Comparison of ENCODE assay signal across 35 cellular contexts in the genomic region with DNA sequence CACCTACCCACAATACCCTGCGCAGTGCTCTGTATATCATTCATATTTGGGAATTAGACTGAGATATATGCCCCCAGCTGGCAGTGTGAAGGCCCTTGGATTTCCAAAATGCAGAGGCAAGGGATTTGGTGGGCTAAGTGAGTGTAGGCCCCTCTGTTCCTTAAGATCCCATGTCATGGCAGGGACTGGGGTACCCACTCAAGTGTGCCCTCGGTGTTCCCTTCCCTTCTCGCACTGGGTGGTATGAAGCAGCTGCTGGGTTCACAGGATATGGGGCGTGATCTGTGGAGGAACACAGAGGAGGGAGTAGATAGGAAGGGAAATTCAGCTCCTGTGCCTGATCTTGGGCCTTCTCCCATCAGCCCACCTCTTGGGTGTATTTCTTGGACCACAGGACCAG.
"Had no signal": no experiment of that assay in that cellular context is flagged by ENCODE, and none has a peak within 500 bp of the region (broad histone marks: within the 10 kb centered on the region; RNA-seq: fewer than 3 reads in every experiment).

No MANE protein-coding gene starts in this region.

- H3K9me3 ChIP-seq: adrenal gland, body of pancreas, breast epithelium, Peyer's patch, SJSA1, SK-N-SH had no signal

- DNase-seq: activated CD4-positive, alpha-beta T cell treated with anti-CD3 and anti-CD28 coated beads, Interleukin-2, amount 10 ng/mL, durations not matched to agents 24 days and 14 days; activated CD4-positive, alpha-beta T cell treated with anti-CD3 and anti-CD28 coated beads, Interleukin-2, amount 50 U/mL, for 4 hours; activated gamma-delta T cell treated with Interleukin-2 at 50 U/mL for 16 hours; activated naive CD4-positive, alpha-beta T cell treated with anti-CD3 and anti-CD28 coated beads for 36 hours; activated T-cell treated with anti-CD3 and anti-CD28 coated beads for 4 hours; activated T-cell treated with anti-CD3 and anti-CD28 coated beads, Interleukin-2, amount 50 U/mL, for 4 hours; body of pancreas; caudate nucleus; MM.1S; NCI-H1092 treated with DMSO at 0.1 percent for 48 hours; NCI-H1417; NCI-H146; NCI-H187; NCI-H2029 treated with DMSO at 0.1 percent for 48 hours; NCI-H2107; NCI-H2171; NCI-H510A; NCI-H526; NCI-H748 treated with DMSO at 0.1 percent for 48 hours; NK-92 treated with Interleukin-12 subunit alpha and Interleukin-12 subunit beta, amount 100 ng/mL, for 24 hours; PC-3; RPMI8226; SHP77 treated with DMSO at 0.1 percent for 48 hours; SK-N-SH had no signal

- H3K27ac ChIP-seq: adrenal gland, body of pancreas, breast epithelium, KMS-11, Peyer's patch, SJSA1 had no signal

- H3K27ac Mint-ChIP-seq: activated CD4-positive, alpha-beta T cell treated with anti-CD3 and anti-CD28 coated beads, Interleukin-2, amount 10 ng/mL, durations not matched to agents 24 days and 14 days; activated naive CD4-positive, alpha-beta T cell treated with anti-CD3 and anti-CD28 coated beads for 36 hours; activated T-helper 1 cell treated with anti-CD3 and anti-CD28 coated beads, Interleukin-12 subunit alpha, Interleukin-12 subunit beta, Interleukin-2, Interleukin-4 antibody, amounts not matched to agents 30 ng/mL and 10 ng/mL and 1 ng/mL, durations not matched to agents 14 hours and 24 hours and 36 hours; T-helper 1 cell treated with Interleukin-12 subunit alpha and Interleukin-12 subunit beta and Interleukin-4 antibody, amounts not matched to agents 30 μg/mL and 1 μg/mL, for 36 hours; T-helper 2 cell treated with Interferon-gamma antibody and Interleukin-4, amounts not matched to agents 5 μg/mL and 100 μg/mL, for 36 hours had no signal

- FAIRE-seq: astrocyte, TTC549 had no signal

- H3K36me3 Mint-ChIP-seq: activated naive CD4-positive, alpha-beta T cell treated with anti-CD3 and anti-CD28 coated beads, Interleukin-2, amount 50 U/mL, for 72 hours had no signal

- H3K4me1 Mint-ChIP-seq: activated CD4-positive, alpha-beta T cell treated with anti-CD3 and anti-CD28 coated beads, Interleukin-2, amount 10 ng/mL, durations not matched to agents 24 days and 14 days had no signal

- H3K4me3 ChIP-seq: adrenal gland, body of pancreas, breast epithelium, Peyer's patch, SJSA1 had no signal

- H3K4me3 Mint-ChIP-seq: activated CD4-positive, alpha-beta T cell treated with anti-CD3 and anti-CD28 coated beads, Interleukin-2, amount 10 ng/mL, durations not matched to agents 24 days and 14 days; activated naive CD4-positive, alpha-beta T cell treated with anti-CD3 and anti-CD28 coated beads for 36 hours; activated T-cell treated with anti-CD3 and anti-CD28 coated beads, Interleukin-2, amount 50 U/mL, for 4 hours; activated T-helper 1 cell treated with anti-CD3 and anti-CD28 coated beads, Interleukin-12 subunit alpha, Interleukin-12 subunit beta, Interleukin-2, Interleukin-4 antibody, amounts not matched to agents 30 ng/mL and 10 ng/mL and 1 ng/mL, durations not matched to agents 14 hours and 24 hours and 36 hours; T-helper 1 cell treated with Interleukin-12 subunit alpha and Interleukin-12 subunit beta and Interleukin-4 antibody, amounts not matched to agents 30 μg/mL and 1 μg/mL, for 36 hours; T-helper 2 cell treated with Interferon-gamma antibody and Interleukin-4, amounts not matched to agents 5 μg/mL and 100 μg/mL, for 36 hours had no signal

- H3K4me1 ChIP-seq: breast epithelium, Peyer's patch, SJSA1 had no signal

- H3K27me3 ChIP-seq: adrenal gland, body of pancreas, breast epithelium, Peyer's patch, SJSA1 had no signal

- H3K9me3 Mint-ChIP-seq: activated CD4-positive, alpha-beta T cell treated with anti-CD3 and anti-CD28 coated beads, Interleukin-2, amount 10 ng/mL, durations not matched to agents 24 days and 14 days; activated naive CD4-positive, alpha-beta T cell treated with anti-CD3 and anti-CD28 coated beads for 36 hours; activated naive CD4-positive, alpha-beta T cell treated with anti-CD3 and anti-CD28 coated beads, Interleukin-2, amount 50 U/mL, for 72 hours; activated T-cell treated with anti-CD3 and anti-CD28 coated beads, Interleukin-2, amount 50 U/mL, for 4 hours; activated T-helper 1 cell treated with anti-CD3 and anti-CD28 coated beads, Interleukin-12 subunit alpha, Interleukin-12 subunit beta, Interleukin-2, Interleukin-4 antibody, amounts not matched to agents 30 ng/mL and 10 ng/mL and 1 ng/mL, durations not matched to agents 14 hours and 24 hours and 36 hours; T-helper 1 cell treated with Interleukin-12 subunit alpha and Interleukin-12 subunit beta and Interleukin-4 antibody, amounts not matched to agents 30 μg/mL and 1 μg/mL, for 36 hours; T-helper 2 cell treated with Interferon-gamma antibody and Interleukin-4, amounts not matched to agents 5 μg/mL and 100 μg/mL, for 36 hours had no signal

- H3K36me3 ChIP-seq: adrenal gland, breast epithelium, Peyer's patch, SJSA1 had no signal

- ATAC-seq: activated naive CD4-positive, alpha-beta T cell treated with anti-CD3 and anti-CD28 coated beads, Interleukin-2, amount 50 U/mL, for 72 hours; activated T-cell treated with anti-CD3 and anti-CD28 coated beads, Interleukin-2, amount 50 U/mL, for 4 hours; body of pancreas; PC-3 had no signal
